Comparison of ENCODE assay signal across 10 cellular contexts in the genomic region with DNA sequence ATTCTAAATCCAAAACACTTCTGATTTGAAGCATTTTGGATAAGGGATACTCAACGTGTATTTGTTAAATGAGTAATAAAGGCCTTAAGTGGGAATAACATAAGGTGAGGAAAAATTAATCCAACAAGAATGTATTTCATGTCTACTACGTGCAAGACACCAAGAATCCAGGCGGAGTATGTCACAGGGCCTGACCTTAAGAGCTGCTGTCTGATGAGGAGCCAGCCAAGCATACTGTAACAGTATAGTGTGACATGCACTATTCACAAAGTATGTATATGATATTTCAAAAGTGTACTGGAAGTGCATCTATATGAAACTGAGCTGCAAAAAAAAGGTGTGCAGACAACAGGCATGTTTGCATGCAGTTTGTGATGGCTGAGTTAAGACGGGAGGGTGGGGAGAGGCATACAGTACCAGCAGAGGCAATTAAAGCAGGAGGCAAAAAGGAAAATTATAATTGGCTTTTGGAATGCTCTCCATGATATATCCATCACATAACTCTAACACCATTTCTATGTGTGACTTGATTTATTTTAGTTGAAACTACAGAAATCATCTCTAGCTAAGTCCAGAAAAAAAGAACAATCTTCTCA. TPM values are rescaled to one million over a fixed set of nuclear protein-coding genes. Genes with fewer than 3 reads are reported as not detected.
DNase-seq lines count a peak whose midpoint lies in the region; ATAC-seq and TF ChIP-seq lines count a peak whose summit lies in the region.
"Had no signal": no experiment of that assay in that cellular context is flagged by ENCODE, and none has a peak within 500 bp of the region (broad histone marks: within the 10 kb centered on the region; RNA-seq: fewer than 3 reads in every experiment).

No MANE protein-coding gene starts in this region.

- H3K27me3 Mint-ChIP-seq in Calu3 (ENCODE audit: unreplicated experiment) (no peaks in the 10 kb centered on the region), immature natural killer cell (ENCODE audit: low read depth in 3 of 3) (no peaks in the 10 kb centered on the region)

- H3K4me1 Mint-ChIP-seq in Calu3 (ENCODE audit: low read depth, unreplicated experiment) (peaks cover 36% of the 10 kb centered on the region), immature natural killer cell (peaks cover 51 to 67% of the 10 kb centered on the region in 2 donors)

- CTCF ChIA-PET in Calu3 (lab: Charles Lee), result interaction anchor here (0.5 kb wide), 2 partner anchors 10 to 30 kb away, joined by 3 to 4 read pairs; no protein-coding TSS in a partner anchor

- BruUV-seq in Calu3 (replicated peaks; lab: Mats Ljungman, UMichigan), result no TSS peak

- H3K9me3 Mint-ChIP-seq in Calu3 (ENCODE audit: low read depth, unreplicated experiment) (no peaks in the 10 kb centered on the region), immature natural killer cell (no peaks in the 10 kb centered on the region)
- H3K9me3 Mint-ChIP-seq: activated T-helper 1 cell treated with anti-CD3 and anti-CD28 coated beads, Interleukin-12 subunit alpha, Interleukin-12 subunit beta, Interleukin-2, Interleukin-4 antibody, amounts not matched to agents 30 ng/mL and 10 ng/mL and 1 ng/mL, durations not matched to agents 14 hours and 24 hours and 36 hours had no signal

- H3K36me3 Mint-ChIP-seq in Calu3 (ENCODE audit: insufficient read depth, unreplicated experiment) (peaks cover 27% of the 10 kb centered on the region), immature natural killer cell (peaks cover 6 to 23% (median 9%) of the 10 kb centered on the region in 3 donors)

- peak; percentile 26 for ATAC-seq in SK-N-SH treated with all-trans-retinoic acid at 6 μM for 48 hours
- no peak for ATAC-seq in HG02610 (IDR thresholded peaks at IDR 0.05; ENCODE audit: unreplicated experiment)

- intact Hi-C loops in Calu3 (cut with micrococcal nuclease; ENCODE audit: unreplicated experiment), result no loop called here

- no peaks in the 10 kb centered on the region for H3K27me3 ChIP-seq in rectal smooth muscle tissue (ENCODE audit: control insufficient read depth, insufficient read depth, low read length)

- peaks cover 14% of the 10 kb centered on the region for H3K4me1 ChIP-seq in rectal smooth muscle tissue (ENCODE audit: control insufficient read depth, insufficient read depth, low read length)

- H3K27ac Mint-ChIP-seq in Calu3 (ENCODE audit: unreplicated experiment), result peak overlapping the region; percentile 72
- peak overlapping the region in 3 of 6 donors; percentile 7 to 45 (median 15) for H3K27ac Mint-ChIP-seq in immature natural killer cell

- H3K4me3 Mint-ChIP-seq in Calu3 (ENCODE audit: low read depth, unreplicated experiment) (no peak overlapping the region), immature natural killer cell (no peak overlapping the region)
- H3K4me3 Mint-ChIP-seq: activated T-helper 1 cell treated with anti-CD3 and anti-CD28 coated beads, Interleukin-12 subunit alpha, Interleukin-12 subunit beta, Interleukin-2, Interleukin-4 antibody, amounts not matched to agents 30 ng/mL and 10 ng/mL and 1 ng/mL, durations not matched to agents 14 hours and 24 hours and 36 hours had no signal

- TF ChIP-seq CTCF in Calu3 (IDR thresholded peaks at IDR 0.05; ENCODE audit: unreplicated experiment) (no peak), fibroblast of villous mesenchyme (IDR thresholded peaks at IDR 0.05; ENCODE audit: insufficient read depth, low read depth, low read length) (no peak)

- peaks cover 20% of the 10 kb centered on the region for H3K36me3 ChIP-seq in rectal smooth muscle tissue (ENCODE audit: control insufficient read depth, insufficient read depth, low read length)

- DNase-seq in Calu3 (no peak), fibroblast of villous mesenchyme (ENCODE audit: low read depth) (peak; percentile 31), superior temporal gyrus (ENCODE audit: extremely low spot score) (no peak), NCI-H2171 treated with DMSO at 0.1 percent for 48 hours (lab: John Stamatoyannopoulos, UW) (no peak), immature natural killer cell (no peak)
- DNase-seq: effector CD4-positive, alpha-beta T cell had no signal

- H3K9ac ChIP-seq in rectal smooth muscle tissue (ENCODE audit: low read length), result no peak overlapping the region

- H3K27ac ChIP-seq in rectal smooth muscle tissue (ENCODE audit: low read depth, low read length), result peak overlapping the region; percentile 57

- H3K4me3 ChIP-seq in fibroblast of villous mesenchyme (ENCODE audit: low read depth, low read length) (no peak overlapping the region), rectal smooth muscle tissue (ENCODE audit: low read length) (no peak overlapping the region)

TF ChIP-seq in SK-N-SH treated with all-trans-retinoic acid at 6 μM for 48 hours, 23 proteins besides CTCF, POLR2A, EP300 and RAD21:
- TF ChIP-seq PPARA (CRISPR knock-in tag; IDR thresholded peaks at IDR 0.05; ENCODE audit: borderline replicate concordance), result no peak
- TF ChIP-seq CREB5 (CRISPR knock-in tag; IDR thresholded peaks at IDR 0.05; ENCODE audit: low read depth), result no peak
- no peak for TF ChIP-seq ZFP3 (CRISPR knock-in tag; IDR thresholded peaks at IDR 0.05)
- no peak for TF ChIP-seq TOX (CRISPR knock-in tag; IDR thresholded peaks at IDR 0.05; ENCODE audit: borderline replicate concordance)
- no peak for TF ChIP-seq ARNTL (CRISPR knock-in tag; IDR thresholded peaks at IDR 0.05; ENCODE audit: borderline replicate concordance, low read depth)
- no peak for TF ChIP-seq RARB (CRISPR knock-in tag; IDR thresholded peaks at IDR 0.05)
- no peak for TF ChIP-seq ZNF565 (CRISPR knock-in tag; conservative IDR thresholded peaks at IDR 0.05; ENCODE audit: low read depth)

RNA-seq across cellular contexts. Expression of gene IWS1, which starts 18.2 kb away (rescaled TPM):
- total RNA-seq in Calu3 (2022) (47.6 and 48.9 TPM in 2 replicates), fibroblast of villous mesenchyme (35.1 and 42.7 TPM in 2 replicates)
- polyA plus RNA-seq in immature natural killer cell, result 10 to 100 TPM in 2 of 3 donors, 1 to 10 TPM in 1; 3.8 to 32.2 (median 13.1) TPM

RNA-seq across cellular contexts. Expression of gene MYO7B, which starts 27.4 kb away (rescaled TPM):
- total RNA-seq in Calu3 (2022) (0.05 and 0.39 TPM in 2 replicates), fibroblast of villous mesenchyme (0.86 TPM in 1 of 2 replicates, not detected in the other)
- under 1 TPM in 1 of 3 donors, not detected in 2; 0.37 TPM for polyA plus RNA-seq in immature natural killer cell
